Comparison of ENCODE assay signal across 9 cellular contexts in genomic region chr15:64701482-64701881, GRCh38.
DNase-seq lines count a peak whose midpoint lies in the region; ATAC-seq and TF ChIP-seq lines count a peak whose summit lies in the region.
"Had no signal": no experiment of that assay in that cellular context is flagged by ENCODE, and none has a peak within 500 bp of the region (broad histone marks: within the 10 kb centered on the region; RNA-seq: fewer than 3 reads in every experiment).

No MANE protein-coding gene starts in this region.

- H3K36me3 ChIP-seq in HEK293 (ENCODE audit: control insufficient read depth in 2 of 2, insufficient read depth in 1 of 2, low read length in 2 of 2) (peaks cover 0 to 7% of the 10 kb centered on the region in 2 experiments; a peak in 1 of 3 replicates), mucosa of descending colon (ENCODE audit: low read depth) (no peaks in the 10 kb centered on the region)

- peaks cover 60% of the 10 kb centered on the region for H3K4me1 Mint-ChIP-seq in activated CD4-positive, alpha-beta memory T cell treated with anti-CD3 and anti-CD28 coated beads, Interleukin-2, amount 10 ng/mL, durations not matched to agents 7 days and 5 days
- peaks cover 58% of the 10 kb centered on the region for H3K4me1 Mint-ChIP-seq in stimulated activated effector memory CD8-positive, alpha-beta T cell treated with anti-CD3 and anti-CD28 coated beads, Interleukin-12 subunit alpha, Interleukin-12 subunit beta, amount 100 ng/mL, for 72 hours

- POLR2A ChIA-PET in HEK293 (lab: Yijun Ruan, JAX) = interaction anchor here (0.7 kb wide), 1 partner anchor 27 kb away, joined by 7 read pairs; no protein-coding TSS in a partner anchor
- POLR2A ChIA-PET in activated CD4-positive, alpha-beta memory T cell treated with anti-CD3 and anti-CD28 coated beads, Interleukin-2, amount 10 ng/mL, durations not matched to agents 7 days and 5 days (lab: Charles Lee) = interaction anchor here (0.7 to 1.3 kb wide), 3 partner anchors 192 to 1218 kb away, joined by 3 to 4 read pairs (median 4); no protein-coding TSS in a partner anchor

- H3K4me3 Mint-ChIP-seq in activated CD4-positive, alpha-beta memory T cell treated with anti-CD3 and anti-CD28 coated beads, Interleukin-2, amount 10 ng/mL, durations not matched to agents 7 days and 5 days = peak overlapping the region; percentile 84
- peak overlapping the region; percentile 70 for H3K4me3 Mint-ChIP-seq in stimulated activated effector memory CD8-positive, alpha-beta T cell treated with anti-CD3 and anti-CD28 coated beads, Interleukin-12 subunit alpha, Interleukin-12 subunit beta, amount 100 ng/mL, for 72 hours

- H3K36me3 Mint-ChIP-seq in activated CD4-positive, alpha-beta memory T cell treated with anti-CD3 and anti-CD28 coated beads, Interleukin-2, amount 10 ng/mL, durations not matched to agents 7 days and 5 days (ENCODE audit: low read depth) = peaks cover 13% of the 10 kb centered on the region
- H3K36me3 Mint-ChIP-seq in stimulated activated effector memory CD8-positive, alpha-beta T cell treated with anti-CD3 and anti-CD28 coated beads, Interleukin-12 subunit alpha, Interleukin-12 subunit beta, amount 100 ng/mL, for 72 hours = peaks cover 40% of the 10 kb centered on the region

- intact Hi-C loops in mucosa of descending colon (cut with DNase I, micrococcal nuclease) = no loop called here

- no peak for TF ChIP-seq CTCF in HEK293 (tag by site-specific recombination; IDR thresholded peaks at IDR 0.05)
- TF ChIP-seq CTCF in mucosa of descending colon (IDR thresholded peaks at IDR 0.05) = no peak
- no peak for TF ChIP-seq CTCF in omental fat pad (IDR thresholded peaks at IDR 0.05)

- H3K9me3 ChIP-seq in HEK293 (ENCODE audit: control insufficient read depth, insufficient read depth, low read depth, low read length) (no peaks in the 10 kb centered on the region), mucosa of descending colon (no peaks in the 10 kb centered on the region)
- H3K9me3 ChIP-seq: SJSA1 had no signal

- no peaks in the 10 kb centered on the region for H3K27me3 Mint-ChIP-seq in activated CD4-positive, alpha-beta memory T cell treated with anti-CD3 and anti-CD28 coated beads, Interleukin-2, amount 10 ng/mL, durations not matched to agents 7 days and 5 days

- no peak for DNase-seq in activated CD4-positive, alpha-beta memory T cell treated with anti-CD3 and anti-CD28 coated beads, Interleukin-2, amount 10 ng/mL, durations not matched to agents 7 days and 5 days
- no peak for DNase-seq in stimulated activated effector memory CD8-positive, alpha-beta T cell treated with anti-CD3 and anti-CD28 coated beads, Interleukin-12 subunit alpha, Interleukin-12 subunit beta, amount 100 ng/mL, for 72 hours (ENCODE audit: low spot score in 2 of 2)
- DNase-seq in stimulated activated CD4-positive, alpha-beta T cell treated with anti-CD3 and anti-CD28 coated beads, Interleukin-4, amount 100 ng/mL, for 1 hour = no peak
- DNase-seq in mucosa of descending colon (no peak), omental fat pad (ENCODE audit: low spot score) (no peak)

- no peak for ATAC-seq in stimulated activated effector memory CD8-positive, alpha-beta T cell treated with anti-CD3 and anti-CD28 coated beads, Interleukin-12 subunit alpha, Interleukin-12 subunit beta, amount 100 ng/mL, for 72 hours
- ATAC-seq in GM19397 (IDR thresholded peaks at IDR 0.05; ENCODE audit: unreplicated experiment) = no peak
- ATAC-seq in mucosa of descending colon = no peak
- no peak for ATAC-seq in omental fat pad (ENCODE audit: low FRiP score)

- no peaks in the 10 kb centered on the region for H3K9me3 Mint-ChIP-seq in activated CD4-positive, alpha-beta memory T cell treated with anti-CD3 and anti-CD28 coated beads, Interleukin-2, amount 10 ng/mL, durations not matched to agents 7 days and 5 days
- no peaks in the 10 kb centered on the region for H3K9me3 Mint-ChIP-seq in stimulated activated effector memory CD8-positive, alpha-beta T cell treated with anti-CD3 and anti-CD28 coated beads, Interleukin-12 subunit alpha, Interleukin-12 subunit beta, amount 100 ng/mL, for 72 hours

- H3K27ac Mint-ChIP-seq in activated CD4-positive, alpha-beta memory T cell treated with anti-CD3 and anti-CD28 coated beads, Interleukin-2, amount 10 ng/mL, durations not matched to agents 7 days and 5 days = peak overlapping the region; percentile 3
- H3K27ac Mint-ChIP-seq in stimulated activated effector memory CD8-positive, alpha-beta T cell treated with anti-CD3 and anti-CD28 coated beads, Interleukin-12 subunit alpha, Interleukin-12 subunit beta, amount 100 ng/mL, for 72 hours = peak overlapping the region; percentile 92

- H3K4me1 ChIP-seq in HEK293 (ENCODE audit: control insufficient read depth, insufficient read depth, low read length) = peaks cover 21% of the 10 kb centered on the region
- peaks cover 33% of the 10 kb centered on the region for H3K4me1 ChIP-seq in mucosa of descending colon (ENCODE audit: low read depth)

- H3K4me3 ChIP-seq in HEK293 (ENCODE audit: low read depth, low read length) (peak overlapping the region; percentile 89), iPS-11a (ENCODE audit: low read depth, low read length) (peak overlapping the region; percentile 62), mucosa of descending colon (no peak overlapping the region)

- CTCF ChIA-PET in HEK293 (lab: Yijun Ruan, JAX) = interaction anchor here (0.5 to 1.8 kb wide), 6 partner anchors 12 to 586 kb away, joined by 3 to 7 read pairs (median 3); no protein-coding TSS in a partner anchor
- CTCF ChIA-PET in activated CD4-positive, alpha-beta memory T cell treated with anti-CD3 and anti-CD28 coated beads, Interleukin-2, amount 10 ng/mL, durations not matched to agents 7 days and 5 days (lab: Charles Lee) = interaction anchor here (0.7 to 1.9 kb wide), 3 partner anchors 10 to 136 kb away, joined by 3 to 6 read pairs (median 5); no protein-coding TSS in a partner anchor

- peak overlapping the region; percentile 9; the same call in 1 of the 2 replicates for H3K27ac ChIP-seq in HEK293 (ENCODE audit: extremely low read depth, low read depth, low read length)
- H3K27ac ChIP-seq: SJSA1 had no signal

TF ChIP-seq in HEK293, 187 proteins besides CTCF, POLR2A, EP300 and RAD21:
- no peak for TF ChIP-seq ZNF830 (tag by site-specific recombination; IDR thresholded peaks at IDR 0.05; ENCODE audit: low read depth)
- no peak for TF ChIP-seq ZNF292 (tag by site-specific recombination; IDR thresholded peaks at IDR 0.05; ENCODE audit: borderline replicate concordance, low read depth)
- peak; percentile 68 for TF ChIP-seq SCRT2 (tag by site-specific recombination; IDR thresholded peaks at IDR 0.05)
- TF ChIP-seq ZSCAN4 (tag by site-specific recombination; IDR thresholded peaks at IDR 0.05) = no peak
- TF ChIP-seq ZSCAN5A (tag by site-specific recombination; IDR thresholded peaks at IDR 0.05) = no peak
- TF ChIP-seq ZNF266 (tag by site-specific recombination; IDR thresholded peaks at IDR 0.05; ENCODE audit: low read depth) = no peak
